In genomic region chr10:90674461-90674860, GRCh38 we compare ENCODE assay signal across 1 cellular context.
TF ChIP-seq lines count a peak whose summit lies in the region.

No MANE protein-coding gene starts in this region.

TF ChIP-seq in IMR-90, 13 proteins besides CTCF, POLR2A, EP300 and RAD21:
- no peak for TF ChIP-seq MAFK (IDR thresholded peaks at IDR 0.05; ENCODE audit: low read depth, low read length)
- TF ChIP-seq MXI1 (IDR thresholded peaks at IDR 0.05; ENCODE audit: borderline replicate concordance, low read depth, low read length) = no peak
- no peak for TF ChIP-seq SMC3 (IDR thresholded peaks at IDR 0.05; ENCODE audit: low read depth, low read length)
- no peak for TF ChIP-seq FOS (IDR thresholded peaks at IDR 0.05; ENCODE audit: low read depth, low read length)
- no peak for TF ChIP-seq CEBPB (IDR thresholded peaks at IDR 0.05; ENCODE audit: low read depth, low read length)
- TF ChIP-seq USF2 (IDR thresholded peaks at IDR 0.05; ENCODE audit: low read depth, low read length) = no peak
- no peak for TF ChIP-seq ELK1 (IDR thresholded peaks at IDR 0.05; ENCODE audit: borderline replicate concordance, low read depth, low read length)
- no peak for TF ChIP-seq NFE2L2 (IDR thresholded peaks at IDR 0.05; ENCODE audit: low read depth, low read length)
TF ChIP-seq in IMR-90: peak in this region for 0.
